Comparison of ENCODE assay signal across 9 cellular contexts in the genomic region with DNA sequence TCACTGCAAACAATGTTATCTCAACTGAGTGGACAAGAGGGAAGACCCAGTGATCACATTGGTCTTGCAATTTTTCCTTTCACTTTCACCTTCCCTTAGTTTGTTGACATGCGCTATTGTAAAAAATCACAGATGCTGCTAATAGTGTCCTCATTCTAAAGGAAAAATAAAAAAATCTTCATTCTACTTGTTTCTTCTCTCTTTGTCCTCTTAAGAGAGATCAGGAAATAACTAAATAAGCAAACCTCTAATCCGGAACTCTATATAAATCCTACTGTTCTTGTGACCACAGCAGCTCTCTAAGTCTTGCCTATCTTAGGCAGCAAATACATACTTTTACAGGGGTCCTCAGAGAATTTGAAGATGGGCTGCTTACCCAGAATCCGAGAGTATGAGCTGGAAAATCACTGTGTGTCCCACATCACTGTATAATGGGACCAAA.
A peak's percentile ranks its signal among the peaks of the same experiment; 100 is the strongest.
DNase-seq lines count a peak whose midpoint lies in the region; ATAC-seq and TF ChIP-seq lines count a peak whose summit lies in the region.
"Had no signal": no experiment of that assay in that cellular context is flagged by ENCODE, and none has a peak within 500 bp of the region (broad histone marks: within the 10 kb centered on the region; RNA-seq: fewer than 3 reads in every experiment).

No MANE protein-coding gene starts in this region.

- H3K27ac Mint-ChIP-seq in T-helper 17 cell = no peak overlapping the region
- no peak overlapping the region for H3K27ac Mint-ChIP-seq in T-cell
- H3K27ac Mint-ChIP-seq: memory B cell had no signal

- POLR2A ChIA-PET in T-cell (lab: Charles Lee) = no interaction called here

- H3K4me3 Mint-ChIP-seq in T-helper 17 cell (no peak overlapping the region), T-cell (no peak overlapping the region)
- H3K4me3 Mint-ChIP-seq: memory B cell had no signal

- H3K36me3 Mint-ChIP-seq in T-helper 17 cell (ENCODE audit: low read depth) (no peaks in the 10 kb centered on the region), T-cell (no peaks in the 10 kb centered on the region)
- H3K36me3 Mint-ChIP-seq: memory B cell had no signal

- no peak for DNase-seq in GM12865 (ENCODE audit: low read depth)
- DNase-seq in LHCN-M2 (ENCODE audit: low read depth) = peak; percentile 44
- DNase-seq in dermis blood vessel endothelial cell = peak; percentile 61
- DNase-seq in pons (ENCODE audit: low spot score) = peak; percentile 83
- no peak for DNase-seq in stimulated activated CD4-positive, alpha-beta T cell treated with anti-CD3 and anti-CD28 coated beads, Interleukin-2, amount 100 ng/mL, for 48 hours
- no peak for DNase-seq in T-helper 17 cell
- no peak for DNase-seq in SHP77 treated with DMSO at 0.1 percent for 48 hours (lab: John Stamatoyannopoulos, UW)
- no peak for DNase-seq in T-cell

- CTCF ChIA-PET in T-cell (lab: Charles Lee) = no interaction called here

- no peaks in the 10 kb centered on the region for H3K9me3 ChIP-seq in T-helper 17 cell (ENCODE audit: control insufficient read depth, low read length, poor library complexity, severe bottlenecking)

- H3K9me3 Mint-ChIP-seq in T-cell = peaks cover 4 to 8% (median 7%) of the 10 kb centered on the region in 3 donors
- H3K9me3 Mint-ChIP-seq: memory B cell had no signal

- no peak for TF ChIP-seq CTCF in GM12865 (IDR thresholded peaks at IDR 0.05; ENCODE audit: insufficient read depth, low read depth, low read length, missing control alignments)

- H3K4me3 ChIP-seq in GM12865 (ENCODE audit: low read depth, low read length) = peak overlapping the region; percentile 11; the same call in 1 of the 2 replicates

- no peak for ATAC-seq in T-helper 17 cell
- no peak for ATAC-seq in T-cell (replicated peaks in 1 of 4)

- H3K27me3 Mint-ChIP-seq in T-helper 17 cell = no peaks in the 10 kb centered on the region
- no peaks in the 10 kb centered on the region for H3K27me3 Mint-ChIP-seq in T-cell
- H3K27me3 Mint-ChIP-seq: memory B cell had no signal

- H3K4me1 Mint-ChIP-seq in T-helper 17 cell = no peaks in the 10 kb centered on the region
- no peaks in the 10 kb centered on the region for H3K4me1 Mint-ChIP-seq in T-cell
- H3K4me1 Mint-ChIP-seq: memory B cell had no signal

Comparison
In these comparisons a context has a peak if more than half of its experiments do, and no peak if none do; other contexts are left out.
1. DNase-seq: peak in LHCN-M2 (single experiment), dermis blood vessel endothelial cell (single experiment) and pons (single experiment); none in GM12865 (single experiment), stimulated activated CD4-positive, alpha-beta T cell treated with anti-CD3 and anti-CD28 coated beads, Interleukin-2, amount 100 ng/mL, for 48 hours (0 of 2), T-helper 17 cell (0 of 3), SHP77 treated with DMSO at 0.1 percent for 48 hours (single experiment) and T-cell (0 of 34).